26 cellular contexts compared by ENCODE assay signal in the genomic region with DNA sequence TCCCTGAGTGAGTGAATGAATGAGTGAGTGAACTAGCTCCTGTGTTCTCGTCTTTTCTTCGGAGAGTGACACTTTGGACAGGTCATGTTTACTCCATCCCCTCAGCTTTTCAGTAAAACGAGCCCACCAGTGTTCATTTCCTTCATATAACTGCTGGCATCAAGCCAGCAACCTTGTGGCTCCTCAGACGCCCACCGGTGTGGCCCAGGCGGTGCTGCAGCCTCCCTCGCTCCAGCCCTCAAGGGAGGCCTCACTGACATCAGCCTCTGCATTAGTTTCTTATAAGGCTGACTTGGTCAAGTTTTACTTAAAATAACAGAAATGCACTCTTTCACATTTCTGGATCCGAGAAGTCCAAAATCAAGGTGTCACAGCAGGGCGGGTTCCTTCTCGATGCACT.
"Had no signal": no experiment of that assay in that cellular context is flagged by ENCODE, and none has a peak within 500 bp of the region (broad histone marks: within the 10 kb centered on the region; RNA-seq: fewer than 3 reads in every experiment).

No MANE protein-coding gene starts in this region.

- H3K27ac ChIP-seq: epithelial cell of prostate, gastrocnemius medialis, left lung, ovary, psoas muscle, spleen, testis had no signal

- H3K4me1 Mint-ChIP-seq: stimulated activated memory B cell treated with anti-CD40 and anti-IgM and Interleukin-4, amounts not matched to agents 10 μg/mL and 1 μg/mL and 100 μg/mL, for 72 hours had no signal

- H3K27me3 Mint-ChIP-seq: naive thymus-derived CD4-positive, alpha-beta T cell; stimulated activated memory B cell treated with anti-CD40 and anti-IgM and Interleukin-4, amounts not matched to agents 10 μg/mL and 1 μg/mL and 100 μg/mL, for 72 hours had no signal

- H3K4me3 ChIP-seq: gastrocnemius medialis, left lung, ovary, psoas muscle, skin epidermis, spleen, testis, tibial nerve had no signal

- H3K36me3 ChIP-seq: gastrocnemius medialis, left lung, ovary, spleen, tibial nerve had no signal

- H3K36me3 Mint-ChIP-seq: stimulated activated memory B cell treated with anti-CD40 and anti-IgM and Interleukin-4, amounts not matched to agents 10 μg/mL and 1 μg/mL and 100 μg/mL, for 72 hours had no signal

- H3K27me3 ChIP-seq: gastrocnemius medialis, left lung, ovary, spleen, testis, tibial nerve had no signal

- H3K9me3 Mint-ChIP-seq: nephron had no signal

- H3K4me3 Mint-ChIP-seq: naive thymus-derived CD4-positive, alpha-beta T cell; nephron; stimulated activated memory B cell treated with anti-CD40 and anti-IgM and Interleukin-4, amounts not matched to agents 10 μg/mL and 1 μg/mL and 100 μg/mL, for 72 hours had no signal

- H3K9me3 ChIP-seq: gastrocnemius medialis, ovary, psoas muscle, testis, tibial nerve had no signal

- ATAC-seq: esophagus mucosa; gastrocnemius medialis; left cardiac atrium; left lung; naive thymus-derived CD4-positive, alpha-beta T cell; psoas muscle; right cardiac atrium; stimulated activated memory B cell treated with anti-CD40 and anti-IgM and Interleukin-4, amounts not matched to agents 10 μg/mL and 1 μg/mL and 100 μg/mL, for 72 hours; stimulated activated naive CD8-positive, alpha-beta T cell treated with anti-CD3 and anti-CD28 coated beads, Interleukin-15, Interleukin-2, amounts not matched to agents 100 U/mL and 50 U/mL, for 24 hours had no signal

- DNase-seq: cortex of kidney; effector CD4-positive, alpha-beta T cell; foreskin fibroblast; hippocampal formation; left cardiac atrium; left lung; mesendoderm; midbrain; naive thymus-derived CD4-positive, alpha-beta T cell; occipital lobe; ovary; posterior cingulate gyrus; psoas muscle; right cardiac atrium; spleen; stimulated activated CD4-positive, alpha-beta T cell treated with anti-CD3 and anti-CD28 coated beads, Interleukin-4, amount 100 ng/mL, for 4 hours; stimulated activated naive CD8-positive, alpha-beta T cell treated with anti-CD3 and anti-CD28 coated beads, Interleukin-15, Interleukin-2, amounts not matched to agents 100 U/mL and 50 U/mL, for 24 hours; substantia nigra; testis had no signal

- H3K27ac Mint-ChIP-seq: naive thymus-derived CD4-positive, alpha-beta T cell; nephron; stimulated activated memory B cell treated with anti-CD40 and anti-IgM and Interleukin-4, amounts not matched to agents 10 μg/mL and 1 μg/mL and 100 μg/mL, for 72 hours had no signal
